30 cellular contexts compared by ENCODE assay signal in the genomic region with DNA sequence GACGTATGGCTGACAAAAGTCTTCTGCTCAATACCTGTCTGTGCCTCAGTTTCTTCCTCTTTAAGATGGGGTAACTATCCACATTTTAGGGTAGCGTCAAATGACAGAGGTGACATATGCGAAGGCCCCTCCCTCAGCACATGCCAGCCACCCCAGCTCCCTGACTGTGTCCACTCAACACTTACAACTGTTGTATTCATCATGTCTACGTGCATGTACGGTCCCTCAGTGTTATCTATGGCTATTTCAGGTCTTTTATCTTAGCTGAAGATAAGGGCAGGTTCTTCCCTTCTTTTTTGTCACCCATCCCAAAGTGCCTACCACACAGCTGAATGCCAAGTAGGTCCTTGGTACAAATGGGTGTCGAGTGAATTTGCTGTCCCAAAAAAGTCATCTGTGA.
"Had no signal": no experiment of that assay in that cellular context is flagged by ENCODE, and none has a peak within 500 bp of the region (broad histone marks: within the 10 kb centered on the region; RNA-seq: fewer than 3 reads in every experiment).

No MANE protein-coding gene starts in this region.

- H3K4me1 ChIP-seq: Peyer's patch had no signal

- H3K9me3 ChIP-seq: Peyer's patch had no signal

- H3K27me3 ChIP-seq: brain microvascular endothelial cell, Peyer's patch had no signal

- ATAC-seq: activated CD8-positive, alpha-beta memory T cell treated with anti-CD3 and anti-CD28 coated beads, Interleukin-2, amount 10 ng/mL, durations not matched to agents 7 days and 5 days; PC-3 had no signal

- H3K4me3 ChIP-seq: Peyer's patch had no signal

- H3K27ac ChIP-seq: brain microvascular endothelial cell, KMS-11, Peyer's patch, WERI-Rb-1 had no signal

- H3K9ac ChIP-seq: KMS-11 had no signal

- H3K36me3 ChIP-seq: brain microvascular endothelial cell, Peyer's patch, WERI-Rb-1 had no signal

- H3K4me2 ChIP-seq: KMS-11 had no signal

- DNase-seq: activated CD4-positive, alpha-beta memory T cell treated with anti-CD3 and anti-CD28 coated beads, Interleukin-2, amount 10 ng/mL, durations not matched to agents 7 days and 5 days; activated CD4-positive, alpha-beta T cell treated with anti-CD3 and anti-CD28 coated beads for 1 hour; activated CD4-positive, alpha-beta T cell treated with anti-CD3 and anti-CD28 coated beads for 48 hours; activated CD4-positive, CD25-positive, alpha-beta regulatory T cell; activated CD8-positive, alpha-beta memory T cell treated with anti-CD3 and anti-CD28 coated beads for 24 hours; activated CD8-positive, alpha-beta memory T cell treated with anti-CD3 and anti-CD28 coated beads, Interleukin-2, amount 10 ng/mL, durations not matched to agents 7 days and 5 days; activated CD8-positive, alpha-beta memory T cell treated with anti-CD3 and anti-CD28 coated beads, Interleukin-2, amount 50 U/mL, for 48 hours; activated effector memory CD4-positive, alpha-beta T cell treated with Interleukin-2 at 50 U/mL for 16 hours; activated naive CD4-positive, alpha-beta T cell treated with anti-CD3 and anti-CD28 coated beads, Interleukin-2, amount 10 ng/mL, durations not matched to agents 7 days and 5 days; activated naive CD8-positive, alpha-beta T cell treated with anti-CD3 and anti-CD28 coated beads for 36 hours; activated T-cell treated with anti-CD3 and anti-CD28 coated beads, Interleukin-2, amount 50 U/mL, for 48 hours; amniotic stem cell; aorta; MM.1S; MV-4-11; NCI-H1092; NCI-H1436 treated with DMSO at 0.1 percent for 48 hours; NCI-H1694 treated with DMSO at 0.1 percent for 48 hours; NCI-H2029; NCI-H345; NCI-H524 treated with DMSO at 0.1 percent for 48 hours; NK-92 treated with Interleukin-12 subunit alpha and Interleukin-12 subunit beta, amount 100 ng/mL, for 24 hours; PC-3; Peyer's patch; RPMI8226; SW 1271; T1000; WERI-Rb-1 had no signal
